ENCODE assay signal across 12 cellular contexts in the genomic region with DNA sequence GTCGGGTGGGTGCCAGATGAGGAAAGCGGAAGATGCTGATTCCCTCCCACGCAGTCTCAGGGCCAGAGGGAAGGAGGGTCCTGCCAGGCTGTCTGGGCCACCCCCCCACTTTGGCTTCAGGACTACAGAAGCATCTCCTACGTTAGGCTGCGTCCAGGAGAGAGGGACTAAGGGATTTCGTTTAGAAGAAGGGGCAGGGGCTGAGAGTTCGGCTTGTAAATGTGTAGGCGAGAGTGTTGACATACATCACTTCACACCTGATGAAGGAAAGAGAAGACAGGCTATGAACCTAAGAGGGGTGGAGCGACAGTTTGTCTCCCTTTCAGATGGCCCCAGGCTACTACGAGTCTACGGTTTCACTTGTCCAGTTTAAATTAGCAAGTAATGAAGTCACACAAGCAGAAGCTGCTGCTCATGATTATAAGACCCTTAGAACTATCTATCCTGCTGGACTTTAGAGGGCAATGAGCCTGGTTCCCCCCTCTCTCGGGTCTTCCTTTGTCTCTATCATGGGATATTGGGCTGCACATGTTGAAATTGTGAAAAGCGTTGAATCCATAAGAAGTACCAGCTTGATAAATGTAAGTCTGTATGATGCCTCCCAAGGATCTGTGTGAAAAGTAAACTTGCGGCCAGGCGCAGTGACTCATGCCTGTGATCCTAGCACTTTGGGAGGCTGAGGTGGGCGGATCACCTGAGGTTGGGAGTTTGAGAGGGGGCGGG.
DNase-seq lines count a peak whose midpoint lies in the region; ATAC-seq, FAIRE-seq and TF ChIP-seq lines count a peak whose summit lies in the region.
"Had no signal": no experiment of that assay in that cellular context is flagged by ENCODE, and none has a peak within 500 bp of the region (broad histone marks: within the 10 kb centered on the region; RNA-seq: fewer than 3 reads in every experiment).

No MANE protein-coding gene starts in this region.

- H3K4me2 ChIP-seq in K562 (ENCODE audit: insufficient read depth, low read length) (no peak overlapping the region), keratinocyte (ENCODE audit: control insufficient read depth, extremely low read depth, insufficient read depth, low read depth, low read length) (peak overlapping the region; percentile 89), GM23338 (no peak overlapping the region)

- 0 out of 2 replicates have a peak, but pooled peaks cover 2% of the 10 kb centered on the region for H3F3A ChIP-seq in GM23338 (replicated peaks; ENCODE audit: low read depth)

- H3K27me3 ChIP-seq in K562 (ENCODE audit: control insufficient read depth in 2 of 2, insufficient read depth in 2 of 2, low read length in 2 of 2) (no peaks in the 10 kb centered on the region; a peak in 1 of 5 replicates), keratinocyte (ENCODE audit: control insufficient read depth, extremely low read depth, insufficient read depth, low read length) (no peaks in the 10 kb centered on the region), GM23338 (ENCODE audit: insufficient read depth) (no peaks in the 10 kb centered on the region)
- H3K27me3 ChIP-seq: MG63 had no signal

- peaks cover 0 to 7% of the 10 kb centered on the region in 2 experiments; a peak in 4 of 5 replicates for H3K4me1 ChIP-seq in K562 (replicated peaks in 1 of 2; ENCODE audit: control insufficient read depth in 2 of 2, insufficient read depth in 2 of 2, low read length in 2 of 2)
- H3K4me1 ChIP-seq in keratinocyte (ENCODE audit: control insufficient read depth, extremely low read depth, insufficient read depth, low read length), result peaks cover 75% of the 10 kb centered on the region
- peaks cover 24% of the 10 kb centered on the region for H3K4me1 ChIP-seq in GM23338 (ENCODE audit: insufficient read depth)

- H3K79me2 ChIP-seq in K562 (ENCODE audit: control insufficient read depth, insufficient read depth, low read length) (no peaks in the 10 kb centered on the region), keratinocyte (ENCODE audit: control insufficient read depth, insufficient read depth, low read length) (no peaks in the 10 kb centered on the region), GM23338 (replicated peaks; ENCODE audit: insufficient read depth) (no peaks in the 10 kb centered on the region)

- no peaks in the 10 kb centered on the region for H3K9me2 ChIP-seq in GM23338 (ENCODE audit: insufficient read depth)

- POLR2A ChIA-PET in HEK293T (lab: Yijun Ruan, JAX), result interaction anchor here (1.0 kb wide), 1 partner anchor 75 kb away, joined by 3 read pairs; no protein-coding TSS in a partner anchor
- POLR2A ChIA-PET in K562 (lab: Yijun Ruan, JAX), result interaction anchor here (0.5 kb wide), 1 partner anchor 365 kb away, joined by 3 read pairs; a partner anchor contains a TSS

- peaks cover 65% of the 10 kb centered on the region for H3K4me1 Mint-ChIP-seq in GM23338

- no peak for FAIRE-seq in K562 (lab: Jason Lieb, UNC)
- peak; percentile 92 for FAIRE-seq in keratinocyte (lab: Jason Lieb, UNC)
- FAIRE-seq: G401.6 had no signal

- CTCF ChIA-PET in HEK293T (lab: Yijun Ruan, JAX), result no interaction called here
- CTCF ChIA-PET in K562 (lab: Yijun Ruan, JAX; ENCODE audit: low intra/inter-chr PET ratio), result no interaction called here

- H3K9me3 ChIP-seq in K562 (replicated peaks; ENCODE audit: control insufficient read depth, insufficient read depth, low read depth, low read length) (no peaks in the 10 kb centered on the region), keratinocyte (ENCODE audit: control insufficient read depth, low read depth, low read length) (no peaks in the 10 kb centered on the region)
- H3K9me3 ChIP-seq: MG63 had no signal

- no peaks in the 10 kb centered on the region for H3K9me3 Mint-ChIP-seq in GM23338
- H3K9me3 Mint-ChIP-seq: stimulated activated memory B cell treated with anti-CD40 and anti-IgM and Interleukin-4, amounts not matched to agents 10 μg/mL and 1 μg/mL and 100 μg/mL, for 72 hours had no signal

- TF ChIP-seq RAD21 in K562 (CRISPR knock-in tag; conservative IDR thresholded peaks at IDR 0.05 in 1 of 2, IDR thresholded peaks at IDR 0.05 in 1 of 2), result no peak

- H3K36me3 ChIP-seq in K562 (ENCODE audit: control insufficient read depth, insufficient read depth, low read length), result no peaks in the 10 kb centered on the region; the same call in 2 of the 3 replicates
- H3K36me3 ChIP-seq in keratinocyte (ENCODE audit: control insufficient read depth in 2 of 2, extremely low read depth in 1 of 2, insufficient read depth in 2 of 2, low read length in 2 of 2), result no peaks in the 10 kb centered on the region
- H3K36me3 ChIP-seq in GM23338 (ENCODE audit: insufficient read depth), result no peaks in the 10 kb centered on the region

- BruUV-seq in K562 (replicated peaks; lab: Mats Ljungman, UMichigan), result no TSS peak

- H3K27ac Mint-ChIP-seq in GM23338, result no peak overlapping the region
- H3K27ac Mint-ChIP-seq: stimulated activated memory B cell treated with anti-CD40 and anti-IgM and Interleukin-4, amounts not matched to agents 10 μg/mL and 1 μg/mL and 100 μg/mL, for 72 hours had no signal

- no peak for TF ChIP-seq CTCF in K562 (IDR thresholded peaks at IDR 0.05 in 2 of 3, conservative IDR thresholded peaks at IDR 0.05 in 1 of 3; ENCODE audit: insufficient read depth in 2 of 3, low read depth in 1 of 3, low read length in 3 of 3)
- TF ChIP-seq CTCF in keratinocyte (optimal IDR thresholded peaks at IDR 0.05 in 1 of 3, IDR thresholded peaks at IDR 0.05 in 1 of 3, conservative IDR thresholded peaks at IDR 0.05 in 1 of 3; ENCODE audit: extremely low read depth in 1 of 3, insufficient read depth in 2 of 3, low read length in 3 of 3), result no peak
- TF ChIP-seq CTCF in GM23338 (conservative IDR thresholded peaks at IDR 0.05; ENCODE audit: low read depth in 2 of 2), result no peak

- no peaks in the 10 kb centered on the region for H3K36me3 Mint-ChIP-seq in GM23338 (ENCODE audit: low read depth)

- ATAC-seq in K562 (no peak; the same call in 2 of the 3 replicates), HG03469 (IDR thresholded peaks at IDR 0.05; ENCODE audit: unreplicated experiment) (no peak), GM21737 (IDR thresholded peaks at IDR 0.05; ENCODE audit: unreplicated experiment) (no peak), GM23338 (no peak)
- ATAC-seq: stimulated activated memory B cell treated with anti-CD40 and anti-IgM and Interleukin-4, amounts not matched to agents 10 μg/mL and 1 μg/mL and 100 μg/mL, for 72 hours had no signal

- H3K4me3 ChIP-seq in K562, result no peak overlapping the region
- H3K4me3 ChIP-seq in keratinocyte (ENCODE audit: control insufficient read depth in 2 of 3, extremely low read depth in 1 of 3, insufficient read depth in 2 of 3, low read depth in 1 of 3, low read length in 3 of 3), result peak overlapping the region in 2 of 3 experiments; percentile 48 to 62
- H3K4me3 ChIP-seq in GM23338, result no peak overlapping the region
- H3K4me3 ChIP-seq: MG63 had no signal

- H3K9ac ChIP-seq in K562 (ENCODE audit: insufficient read depth in 1 of 2, low read depth in 2 of 2, low read length in 2 of 2) (no peak overlapping the region), keratinocyte (ENCODE audit: control insufficient read depth, extremely low read depth, insufficient read depth, low read length) (peak overlapping the region; percentile 72)

- intact Hi-C loops in K562 (cut with micrococcal nuclease), result no loop called here

- dilution Hi-C loops in keratinocyte (cut with MboI; ENCODE audit: extremely low pct_ligation_motif_present, low sequenced_read_pairs), result no loop called here

- no peak overlapping the region for H2AFZ ChIP-seq in K562 (ENCODE audit: low read depth, low read length)
- peak overlapping the region; percentile 76 for H2AFZ ChIP-seq in keratinocyte (ENCODE audit: control insufficient read depth, low read length)
- no peak overlapping the region for H2AFZ ChIP-seq in GM23338

- H4K20me1 ChIP-seq in K562 (replicated peaks; ENCODE audit: control insufficient read depth, insufficient read depth, low read length), result peaks cover 7% of the 10 kb centered on the region
- H4K20me1 ChIP-seq in keratinocyte (ENCODE audit: control insufficient read depth, extremely low read depth, insufficient read depth, low read length), result no peaks in the 10 kb centered on the region
- H4K20me1 ChIP-seq in GM23338 (replicated peaks; ENCODE audit: insufficient read depth), result no peaks in the 10 kb centered on the region

- in situ Hi-C loops in K562 (cut with MboI), result no loop called here

- TF ChIP-seq EP300 in K562 (IDR thresholded peaks at IDR 0.05; ENCODE audit: low read length), result no peak

- WGBS in K562 (ENCODE audit: insufficient coverage, low coverage, missing lambda C conversion rate), result 21% methylated on average over 14 of the region's 17 CpGs

- TF ChIP-seq POLR2A in K562 (conservative IDR thresholded peaks at IDR 0.05), result no peak

- H3K27me3 Mint-ChIP-seq in GM23338 (ENCODE audit: insufficient read depth, low read depth, poor library complexity), result peaks cover 5% of the 10 kb centered on the region
- H3K27me3 Mint-ChIP-seq: stimulated activated memory B cell treated with anti-CD40 and anti-IgM and Interleukin-4, amounts not matched to agents 10 μg/mL and 1 μg/mL and 100 μg/mL, for 72 hours had no signal

- H3K27ac ChIP-seq in K562 (ENCODE audit: extremely low read depth, low read depth, low read length) (no peak overlapping the region), keratinocyte (ENCODE audit: control insufficient read depth, insufficient read depth, low read length) (peak overlapping the region; percentile 93), temporal lobe (ENCODE audit: low read depth, low read length) (peak overlapping the region; percentile 76), GM23338 (ENCODE audit: low read depth) (no peak overlapping the region)

- no peak overlapping the region for H3K4me3 Mint-ChIP-seq in GM23338
- H3K4me3 Mint-ChIP-seq: stimulated activated memory B cell treated with anti-CD40 and anti-IgM and Interleukin-4, amounts not matched to agents 10 μg/mL and 1 μg/mL and 100 μg/mL, for 72 hours had no signal

- no peak for DNase-seq in HEK293T (ENCODE audit: extremely low spot score)
- peak in 3 of 4 experiments; percentile 20 to 25 (median 23) for DNase-seq in K562 (ENCODE audit: extremely low read depth in 1 of 4, low spot score in 3 of 4)
- peak; percentile 83 for DNase-seq in keratinocyte (ENCODE audit: low read depth, low spot score)
- no peak for DNase-seq in germinal center (ENCODE audit: low spot score)
- DNase-seq in GM23338 (ENCODE audit: low spot score), result no peak
- DNase-seq: activated CD4-positive, alpha-beta T cell treated with anti-CD3 and anti-CD28 coated beads, Interleukin-2, amount 50 U/mL, for 4 hours; MG63 had no signal

- H3K9me1 ChIP-seq in K562 (ENCODE audit: control insufficient read depth, insufficient read depth, low read length) (peaks cover 3% of the 10 kb centered on the region), keratinocyte (ENCODE audit: control insufficient read depth, extremely low read depth, insufficient read depth, low read length) (peaks cover 2% of the 10 kb centered on the region)

TF ChIP-seq in HEK293T, 16 proteins besides CTCF, POLR2A, EP300 and RAD21 (continues in another document):
- TF ChIP-seq HDGF (IDR thresholded peaks at IDR 0.05; ENCODE audit: borderline replicate concordance), result no peak
- TF ChIP-seq SP1 (IDR thresholded peaks at IDR 0.05), result no peak

TF ChIP-seq in K562, 482 proteins besides CTCF, POLR2A, EP300 and RAD21 (continues in another document):
- TF ChIP-seq HNRNPLL (IDR thresholded peaks at IDR 0.05; ENCODE audit: low read depth, low read length, poor library complexity, severe bottlenecking), result no peak

TF ChIP-seq in GM23338, 12 proteins besides CTCF, POLR2A, EP300 and RAD21 (continues in another document):
- TF ChIP-seq ZNF114 (CRISPR knock-in tag; IDR thresholded peaks at IDR 0.05), result no peak

Comparison
In these comparisons a context has a peak if more than half of its experiments do, and no peak if none do; other contexts are left out.
1. DNase-seq: peak in K562 (3 of 4) and keratinocyte (single experiment); none in HEK293T (single experiment), germinal center (single experiment) and GM23338 (single experiment).
2. H3K27ac ChIP-seq: peak in keratinocyte (single experiment) and temporal lobe (single experiment); none in K562 (single experiment) and GM23338 (single experiment).
3. H3K4me3 ChIP-seq: peak in keratinocyte (2 of 3); none in K562 (single experiment) and GM23338 (single experiment).